In genomic region chrX:16239211-16239610, GRCh38 we compare ENCODE assay signal across 10 cellular contexts.
DNase-seq lines count a peak whose midpoint lies in the region; ATAC-seq and TF ChIP-seq lines count a peak whose summit lies in the region.
"Had no signal": no experiment of that assay in that cellular context is flagged by ENCODE, and none has a peak within 500 bp of the region (broad histone marks: within the 10 kb centered on the region; RNA-seq: fewer than 3 reads in every experiment).

No MANE protein-coding gene starts in this region.

- H4K8ac ChIP-seq in trophoblast cell (ENCODE audit: low read depth, low read length), result no peak overlapping the region

- no peak overlapping the region for H3K14ac ChIP-seq in trophoblast cell (ENCODE audit: low read length)

- TF ChIP-seq EP300 in SK-N-SH (IDR thresholded peaks at IDR 0.05; ENCODE audit: borderline replicate concordance in 1 of 2, low read depth in 1 of 2, low read length in 1 of 2), result no peak

- H3K79me1 ChIP-seq in trophoblast cell (ENCODE audit: low read length), result no peaks in the 10 kb centered on the region

- no peak overlapping the region for H2AFZ ChIP-seq in SK-N-SH (ENCODE audit: low read depth)
- H2AFZ ChIP-seq in trophoblast cell (ENCODE audit: insufficient read depth, low read length, poor library complexity), result no peak overlapping the region

- ATAC-seq in GM18517 (IDR thresholded peaks at IDR 0.05; ENCODE audit: unreplicated experiment), result peak; percentile 55
- peak; percentile 72 for ATAC-seq in HG02571 (IDR thresholded peaks at IDR 0.05; ENCODE audit: unreplicated experiment)
- no peak for ATAC-seq in HG02840 (IDR thresholded peaks at IDR 0.05; ENCODE audit: low FRiP score, unreplicated experiment)

- H3K27ac ChIP-seq in SK-N-SH (ENCODE audit: low read depth in 2 of 2, low read length in 1 of 2) (peak overlapping the region in 1 of 2 experiments; percentile 24; a peak in 2 of 4 replicates), trophoblast cell (ENCODE audit: low read depth, low read length) (no peak overlapping the region)
- H3K27ac ChIP-seq: VCaP had no signal

- no peak overlapping the region for H2AK5ac ChIP-seq in trophoblast cell (ENCODE audit: low read length)

- H2BK12ac ChIP-seq in trophoblast cell (ENCODE audit: low read length), result no peak overlapping the region

- no peak overlapping the region for H3K4ac ChIP-seq in trophoblast cell (ENCODE audit: low read depth, low read length)

- WGBS in SK-N-SH (ENCODE audit: low lambda C conversion rate), result 20% methylated on average over 4 of the region's 4 CpGs
- WGBS in trophoblast cell (ENCODE audit: extremely low coverage, insufficient coverage, insufficient read length), result no CpG with 5 or more reads among the region's 4 CpGs

- H3F3A ChIP-seq in SK-N-SH (replicated peaks; ENCODE audit: insufficient read depth), result no peaks in the 10 kb centered on the region

- H4K91ac ChIP-seq in trophoblast cell (ENCODE audit: low read depth, low read length), result no peak overlapping the region

- no peak overlapping the region for H4K12ac ChIP-seq in trophoblast cell (ENCODE audit: low read depth, low read length)

- no peak overlapping the region for H2BK5ac ChIP-seq in trophoblast cell (ENCODE audit: low read depth, low read length, poor library complexity)

- H3K4me1 ChIP-seq in SK-N-SH (ENCODE audit: control insufficient read depth in 1 of 2, insufficient read depth in 2 of 2, low read depth in 1 of 2, low read length in 1 of 2), result peaks cover 0 to 6% of the 10 kb centered on the region in 2 experiments; a peak in 1 of 4 replicates
- H3K4me1 ChIP-seq in trophoblast cell (ENCODE audit: control insufficient read depth in 1 of 2, insufficient read depth in 2 of 2, low read length in 2 of 2), result no peaks in the 10 kb centered on the region

- H3K9ac ChIP-seq in SK-N-SH, result no peak overlapping the region
- H3K9ac ChIP-seq in trophoblast cell (ENCODE audit: low read length), result no peak overlapping the region

- POLR2A ChIA-PET in SK-N-SH (lab: Yijun Ruan, JAX), result no interaction called here

- no peak for DNase-seq in SK-N-SH
- peak; percentile 35 for DNase-seq in mucosa of gallbladder (ENCODE audit: low spot score)
- DNase-seq in trophoblast cell, result no peak
- no peak for DNase-seq in activated gamma-delta T cell treated with Interleukin-2 at 50 U/mL for 16 hours
- no peak for DNase-seq in NCI-H748 (lab: John Stamatoyannopoulos, UW; ENCODE audit: unreplicated experiment)
- DNase-seq: MM.1S had no signal

- H3K4me3 ChIP-seq in SK-N-SH (ENCODE audit: low read depth in 2 of 2, low read length in 1 of 2) (no peak overlapping the region), trophoblast cell (ENCODE audit: low read depth, low read length) (no peak overlapping the region)

- no peak overlapping the region for H3K18ac ChIP-seq in trophoblast cell (ENCODE audit: low read length)

- H3K4me2 ChIP-seq in SK-N-SH (peak overlapping the region; percentile 1; the same call in 1 of the 2 replicates), trophoblast cell (ENCODE audit: low read length) (no peak overlapping the region)

- no peak overlapping the region for H2BK120ac ChIP-seq in trophoblast cell (ENCODE audit: insufficient read depth, low read length, poor library complexity)

- H3K9me3 ChIP-seq in SK-N-SH (no peaks in the 10 kb centered on the region), trophoblast cell (ENCODE audit: insufficient read depth, low read depth, low read length) (no peaks in the 10 kb centered on the region)

- H3K79me2 ChIP-seq in SK-N-SH (ENCODE audit: insufficient read depth) (no peaks in the 10 kb centered on the region), trophoblast cell (ENCODE audit: control insufficient read depth, insufficient read depth, low read length, poor library complexity) (no peaks in the 10 kb centered on the region)

- no peaks in the 10 kb centered on the region for H4K20me1 ChIP-seq in SK-N-SH (ENCODE audit: insufficient read depth)

- H3K36me3 ChIP-seq in SK-N-SH (replicated peaks in 1 of 2; ENCODE audit: control insufficient read depth in 1 of 2, insufficient read depth in 2 of 2, low read length in 1 of 2), result no peaks in the 10 kb centered on the region
- no peaks in the 10 kb centered on the region for H3K36me3 ChIP-seq in trophoblast cell (ENCODE audit: control insufficient read depth in 1 of 2, insufficient read depth in 2 of 2, low read length in 2 of 2)

- TF ChIP-seq CTCF in SK-N-SH (IDR thresholded peaks at IDR 0.05), result no peak

- CTCF ChIA-PET in SK-N-SH (lab: Yijun Ruan, JAX), result no interaction called here

- H3K27me3 ChIP-seq in SK-N-SH (ENCODE audit: insufficient read depth), result no peaks in the 10 kb centered on the region
- no peaks in the 10 kb centered on the region for H3K27me3 ChIP-seq in trophoblast cell (ENCODE audit: insufficient read depth, low read length)

- no peak for TF ChIP-seq RAD21 in SK-N-SH (IDR thresholded peaks at IDR 0.05; ENCODE audit: low read length)

- no peak overlapping the region for H3K23ac ChIP-seq in trophoblast cell (ENCODE audit: low read length)

- H3K9me2 ChIP-seq in SK-N-SH, result no peaks in the 10 kb centered on the region

TF ChIP-seq in SK-N-SH, 30 proteins besides CTCF, POLR2A, EP300 and RAD21:
- TF ChIP-seq FOSL2 (IDR thresholded peaks at IDR 0.05; ENCODE audit: borderline replicate concordance, low read depth) (peak; percentile 80), EZH2phosphoT487 (IDR thresholded peaks at IDR 0.05; ENCODE audit: borderline replicate concordance, low read depth) (no peak), POLR2AphosphoS5 (IDR thresholded peaks at IDR 0.05; ENCODE audit: low read depth, low read length) (peak; percentile 16; the same call in 1 of the 2 replicates), YY1 (IDR thresholded peaks at IDR 0.05; ENCODE audit: low read depth) (no peak), JUND (IDR thresholded peaks at IDR 0.05) (peak; percentile 69), RCOR1 (IDR thresholded peaks at IDR 0.05; ENCODE audit: low read length) (no peak), USF1 (IDR thresholded peaks at IDR 0.05; ENCODE audit: borderline replicate concordance, low read depth) (peak; percentile 82), FOXJ3 (CRISPR knock-in tag; IDR thresholded peaks at IDR 0.05) (no peak), MAX (IDR thresholded peaks at IDR 0.05; ENCODE audit: low read depth) (peak; percentile 62; the same call in 1 of the 2 replicates), NFIC (IDR thresholded peaks at IDR 0.05; ENCODE audit: borderline replicate concordance) (peak; percentile 80), FOXM1 (IDR thresholded peaks at IDR 0.05; ENCODE audit: low read depth) (0 out of 2 replicates have a peak, but pooled peaks have one; percentile 33), ELF1 (IDR thresholded peaks at IDR 0.05) (no peak), NRF1 (IDR thresholded peaks at IDR 0.05; ENCODE audit: low read depth, low read length) (no peak), TCF12 (IDR thresholded peaks at IDR 0.05) (peak; percentile 72), PBX3 (IDR thresholded peaks at IDR 0.05) (peak; percentile 36; the same call in 1 of the 2 replicates)
